ENCODE assay signal across 2 cellular contexts in genomic region chr17:8922451-8922850, GRCh38.
TF ChIP-seq lines count a peak whose summit lies in the region.

No MANE protein-coding gene starts in this region.

TF ChIP-seq in SK-N-SH, 30 proteins besides CTCF, POLR2A, EP300 and RAD21 (continued from another document):
- TF ChIP-seq ZBTB33 (IDR thresholded peaks at IDR 0.05; ENCODE audit: borderline replicate concordance, low read depth) (no peak), CHD2 (IDR thresholded peaks at IDR 0.05; ENCODE audit: low read length, partially characterized antibody) (no peak), GABPA (IDR thresholded peaks at IDR 0.05; ENCODE audit: low read depth) (no peak), TAF1 (IDR thresholded peaks at IDR 0.05; ENCODE audit: borderline replicate concordance, low read depth, low read length) (no peak), FOSL2 (IDR thresholded peaks at IDR 0.05; ENCODE audit: borderline replicate concordance, low read depth) (peak; percentile 57; the same call in 1 of the 2 replicates), FOXM1 (IDR thresholded peaks at IDR 0.05; ENCODE audit: low read depth) (no peak), TCF12 (IDR thresholded peaks at IDR 0.05) (peak; percentile 58), MEF2A (IDR thresholded peaks at IDR 0.05; ENCODE audit: borderline replicate concordance, low read depth) (no peak), GATA2 (CRISPR knock-in tag; IDR thresholded peaks at IDR 0.05) (no peak), MXI1 (IDR thresholded peaks at IDR 0.05; ENCODE audit: low read depth, low read length) (no peak), NFIC (IDR thresholded peaks at IDR 0.05; ENCODE audit: borderline replicate concordance) (peak; percentile 76)

TF ChIP-seq in SK-N-SH treated with all-trans-retinoic acid at 6 μM for 48 hours, 23 proteins besides CTCF, POLR2A, EP300 and RAD21 (continued from another document):
- TF ChIP-seq TSHZ2 (CRISPR knock-in tag; IDR thresholded peaks at IDR 0.05) (no peak), CSDC2 (CRISPR knock-in tag; IDR thresholded peaks at IDR 0.05) (no peak), ESRRG (CRISPR knock-in tag; IDR thresholded peaks at IDR 0.05) (no peak), PPARA (CRISPR knock-in tag; IDR thresholded peaks at IDR 0.05; ENCODE audit: borderline replicate concordance) (no peak), SNAI2 (CRISPR knock-in tag; IDR thresholded peaks at IDR 0.05) (no peak), ISL1 (CRISPR knock-in tag; IDR thresholded peaks at IDR 0.05) (no peak)
TF ChIP-seq in SK-N-SH treated with all-trans-retinoic acid at 6 μM for 48 hours: peak in this region for 0.
